In genomic region chr10:88853155-88853554, GRCh38 we compare ENCODE assay signal across 21 cellular contexts. TPM values are rescaled to one million over a fixed set of nuclear protein-coding genes. Genes with fewer than 3 reads are reported as not detected.
DNase-seq lines count a peak whose midpoint lies in the region; ATAC-seq, FAIRE-seq and TF ChIP-seq lines count a peak whose summit lies in the region.
"Had no signal": no experiment of that assay in that cellular context is flagged by ENCODE, and none has a peak within 500 bp of the region (broad histone marks: within the 10 kb centered on the region; RNA-seq: fewer than 3 reads in every experiment).

No MANE protein-coding gene starts in this region.

- no peak overlapping the region for H3K4me2 ChIP-seq in HepG2 (ENCODE audit: low read depth, low read length)

- no peak for ATAC-seq in HepG2
- ATAC-seq in lower lobe of right lung = peak; percentile 56 to 73
- ATAC-seq: Panc1 had no signal

- no peaks in the 10 kb centered on the region for H3K9me3 ChIP-seq in liver (ENCODE audit: control insufficient read depth in 4 of 4, low read length in 3 of 4)
- no peaks in the 10 kb centered on the region for H3K9me3 ChIP-seq in HepG2 (ENCODE audit: low read length)
- no peaks in the 10 kb centered on the region for H3K9me3 ChIP-seq in lower lobe of right lung
- H3K9me3 ChIP-seq: esophagus squamous epithelium had no signal

- TF ChIP-seq POLR2A in HepG2 (IDR thresholded peaks at IDR 0.05; ENCODE audit: insufficient read depth in 1 of 2, low read depth in 2 of 2, low read length in 2 of 2) = no peak

- no peak for DNase-seq in HepG2 (ENCODE audit: low spot score)
- DNase-seq in SKM-1 (lab: John Stamatoyannopoulos, UW; ENCODE audit: unreplicated experiment) = peak; percentile 98
- no peak for DNase-seq in lower lobe of right lung
- no peak for DNase-seq in HCEC 1CT
- DNase-seq in activated CD4-positive, CD25-positive, alpha-beta regulatory T cell (lab: John Stamatoyannopoulos, UW) = no peak
- DNase-seq in posterior vena cava (ENCODE audit: low spot score) = no peak
- no peak for DNase-seq in RPMI8226
- DNase-seq: ACHN, activated B cell treated with CpG ODN at 0.5 μM for 24 hours, EL, esophagus squamous epithelium, glutamatergic neuron, NCI-H187, retina had no signal

- in situ Hi-C loops in HepG2 (cut with HindIII; ENCODE audit: extremely low pct_ligation_motif_present, low pct_unique_long_range_greater_than_20kb) = no loop called here

- H3K9ac ChIP-seq in liver (ENCODE audit: low read depth in 1 of 2, low read length in 2 of 2) (no peak overlapping the region), HepG2 (ENCODE audit: insufficient read depth, low read depth, low read length) (no peak overlapping the region)

- TF ChIP-seq RAD21 in liver (IDR thresholded peaks at IDR 0.05) (no peak), HepG2 (CRISPR knock-in tag; IDR thresholded peaks at IDR 0.05) (no peak)

- POLR2A ChIA-PET in HepG2 (lab: Yijun Ruan, JAX) = no interaction called here

- no peak overlapping the region for H2AFZ ChIP-seq in HepG2 (ENCODE audit: low read length)

- H3K36me3 ChIP-seq in liver (ENCODE audit: control insufficient read depth in 4 of 4, insufficient read depth in 3 of 4, low read depth in 1 of 4, low read length in 3 of 4) (no peaks in the 10 kb centered on the region), HepG2 (replicated peaks in 1 of 2; ENCODE audit: control insufficient read depth in 1 of 2, insufficient read depth in 2 of 2, low read length in 2 of 2) (no peaks in the 10 kb centered on the region), lower lobe of right lung (no peaks in the 10 kb centered on the region)
- H3K36me3 ChIP-seq: esophagus squamous epithelium had no signal

- no peak overlapping the region for H3K4me3 ChIP-seq in liver (ENCODE audit: low read depth in 1 of 3, low read length in 3 of 3)
- H3K4me3 ChIP-seq in HepG2 (replicated peaks in 1 of 3; ENCODE audit: insufficient read depth in 1 of 3, low read depth in 2 of 3, low read length in 3 of 3) = no peak overlapping the region
- H3K4me3 ChIP-seq in lower lobe of right lung = no peak overlapping the region
- H3K4me3 ChIP-seq: esophagus squamous epithelium had no signal

- intact Hi-C loops in HepG2 (cut with micrococcal nuclease; ENCODE audit: unreplicated experiment) = no loop called here
- intact Hi-C loops in lower lobe of right lung (cut with DNase I) = no loop called here
- intact Hi-C loops in posterior vena cava (cut with DNase I) = no loop called here

- WGBS in liver = 70% methylated on average over 2 of the region's 2 CpGs
- 4% methylated on average over 2 of the region's 2 CpGs for WGBS in HepG2 (ENCODE audit: low lambda C conversion rate)

- no peak for TF ChIP-seq EP300 in HepG2 (IDR thresholded peaks at IDR 0.05; ENCODE audit: low read depth in 2 of 2, low read length in 2 of 2)
- no peak for TF ChIP-seq EP300 in HepG2 (CRISPR knock-in tag; IDR thresholded peaks at IDR 0.05; ENCODE audit: borderline replicate concordance)

- CTCF ChIA-PET in HepG2 (lab: Yijun Ruan, JAX; ENCODE audit: low intra/inter-chr PET ratio, low total read pairs) = no interaction called here

- H3K27me3 ChIP-seq in liver (ENCODE audit: control insufficient read depth in 4 of 4, insufficient read depth in 4 of 4, low read length in 3 of 4) (no peaks in the 10 kb centered on the region), HepG2 (ENCODE audit: control insufficient read depth in 1 of 2, insufficient read depth in 2 of 2, low read length in 2 of 2) (no peaks in the 10 kb centered on the region), lower lobe of right lung (ENCODE audit: low read depth) (no peaks in the 10 kb centered on the region)
- H3K27me3 ChIP-seq: esophagus squamous epithelium had no signal

- TF ChIP-seq CTCF in liver (IDR thresholded peaks at IDR 0.05; ENCODE audit: low read depth, low read length, missing input control) (no peak), HepG2 (CRISPR knock-in tag; IDR thresholded peaks at IDR 0.05) (no peak), lower lobe of right lung (IDR thresholded peaks at IDR 0.05) (no peak)

- H3K27ac ChIP-seq in liver (ENCODE audit: low read depth in 1 of 2, low read length in 2 of 2) (no peak overlapping the region), HepG2 (ENCODE audit: extremely low read length, insufficient read depth, low read length) (no peak overlapping the region), lower lobe of right lung (peak overlapping the region; percentile 37)

- no peaks in the 10 kb centered on the region for H4K20me1 ChIP-seq in HepG2 (ENCODE audit: insufficient read depth, low read length)

- peaks cover 5 to 27% (median 22%) of the 10 kb centered on the region in 4 donors for H3K4me1 ChIP-seq in liver (ENCODE audit: control insufficient read depth in 4 of 4, insufficient read depth in 4 of 4, low read length in 3 of 4)
- H3K4me1 ChIP-seq in HepG2 (ENCODE audit: insufficient read depth, low read length) = no peaks in the 10 kb centered on the region
- peaks cover 33% of the 10 kb centered on the region for H3K4me1 ChIP-seq in lower lobe of right lung

- BruUV-seq in HepG2 (replicated peaks; lab: Mats Ljungman, UMichigan) = no TSS peak

- no peaks in the 10 kb centered on the region for H3K79me2 ChIP-seq in HepG2 (ENCODE audit: insufficient read depth, low read length)

- no peak for FAIRE-seq in HepG2 (lab: Jason Lieb, UNC)
- FAIRE-seq: HTR-8/SVneo, urothelium cell line had no signal

RNA-seq across cellular contexts. Expression of gene ANKRD22, which starts 1.5 kb away (rescaled TPM):
- total RNA-seq in liver (1 to 10 TPM in 1 of 2 donors, under 1 TPM in 1; 0.42 to 1.0 TPM), HepG2 (2016; rRNA removed; fragmentation: Illumina TruSeq; extraction: Trizol) (not detected in 2 replicates), lower lobe of right lung (0.71 TPM), posterior vena cava (under 1 TPM; 0.28 to 0.33 TPM)
- polyA plus RNA-seq in liver (under 1 TPM; 0.38 to 0.43 TPM), HepG2 (2011; rRNA removed) (not detected in 2 replicates)
- total RNA-seq in HepG2 (2016; cell fraction: cytosol; rRNA removed; fragmentation: Illumina TruSeq; extraction: Trizol; ENCODE audit: low read depth) = not detected in 2 replicates
- not detected in 2 replicates for total RNA-seq in HepG2 (2016; cell fraction: insoluble cytoplasmic fraction; rRNA removed; fragmentation: Illumina TruSeq; extraction: Trizol)
- not detected in 2 replicates for total RNA-seq in HepG2 (2016; cell fraction: membrane; rRNA removed; fragmentation: Illumina TruSeq; extraction: Trizol)
- not detected in 2 replicates for total RNA-seq in HepG2 (2016; cell fraction: nucleus; rRNA removed; fragmentation: Illumina TruSeq; extraction: Trizol)
- not detected in 2 replicates for polyA plus RNA-seq in HepG2 (2011; cell fraction: cytosol; rRNA removed)
- not detected in 2 replicates for polyA plus RNA-seq in HepG2 (2011; cell fraction: nucleus; rRNA removed)
- not detected in 2 replicates for polyA plus RNA-seq in HepG2 (2012)
- polyA plus RNA-seq in HepG2 (2016; cell fraction: cytosol; fragmentation: Illumina TruSeq; extraction: Trizol; ENCODE audit: low read depth) = not detected in 2 replicates
- not detected in 2 replicates for polyA plus RNA-seq in HepG2 (2016; cell fraction: insoluble cytoplasmic fraction; fragmentation: Illumina TruSeq; extraction: Trizol; ENCODE audit: low read depth)
- not detected in 2 replicates for polyA plus RNA-seq in HepG2 (2016; cell fraction: membrane; fragmentation: Illumina TruSeq; extraction: Trizol; ENCODE audit: low read depth)
- polyA plus RNA-seq in HepG2 (2016; cell fraction: nucleus; fragmentation: Illumina TruSeq; extraction: Trizol; ENCODE audit: insufficient read depth, low read depth) = not detected in 2 replicates
- polyA minus RNA-seq in HepG2 (2011; rRNA and poly(A)+ RNA removed; ENCODE audit: low replicate concordance) = not detected in 2 replicates
- polyA minus RNA-seq in HepG2 (2011; cell fraction: cytosol; rRNA and poly(A)+ RNA removed) = not detected in 2 replicates
- polyA minus RNA-seq in HepG2 (2011; cell fraction: nucleus; rRNA and poly(A)+ RNA removed) = not detected in 2 replicates
- total RNA-seq: activated B cell treated with CpG ODN at 0.5 μM for 24 hours had no signal

RNA-seq across cellular contexts. Expression of gene STAMBPL1, which starts 26.9 kb away (rescaled TPM):
- total RNA-seq in liver (1 to 10 TPM; 5.5 to 8.0 TPM), HepG2 (2016; rRNA removed; fragmentation: Illumina TruSeq; extraction: Trizol) (1.5 and 1.6 TPM in 2 replicates), lower lobe of right lung (7.1 TPM), posterior vena cava (1 to 10 TPM; 4.4 to 6.0 TPM)
- polyA plus RNA-seq in liver (1 to 10 TPM; 1.3 to 1.9 TPM), HepG2 (2011; rRNA removed) (1.0 and 1.4 TPM in 2 replicates)
- 0.79 and 1.1 TPM in 2 replicates for total RNA-seq in HepG2 (2016; cell fraction: cytosol; rRNA removed; fragmentation: Illumina TruSeq; extraction: Trizol; ENCODE audit: low read depth)
- 1.7 TPM in 2 replicates for total RNA-seq in HepG2 (2016; cell fraction: insoluble cytoplasmic fraction; rRNA removed; fragmentation: Illumina TruSeq; extraction: Trizol)
- 1.5 and 1.6 TPM in 2 replicates for total RNA-seq in HepG2 (2016; cell fraction: membrane; rRNA removed; fragmentation: Illumina TruSeq; extraction: Trizol)
- 3.3 and 3.9 TPM in 2 replicates for total RNA-seq in HepG2 (2016; cell fraction: nucleus; rRNA removed; fragmentation: Illumina TruSeq; extraction: Trizol)
- 0.82 and 0.91 TPM in 2 replicates for polyA plus RNA-seq in HepG2 (2011; cell fraction: cytosol; rRNA removed)
- polyA plus RNA-seq in HepG2 (2011; cell fraction: nucleus; rRNA removed) = 1.6 and 2.4 TPM in 2 replicates
- polyA plus RNA-seq in HepG2 (2012) = 0.62 and 0.73 TPM in 2 replicates
- polyA plus RNA-seq in HepG2 (2016; cell fraction: cytosol; fragmentation: Illumina TruSeq; extraction: Trizol; ENCODE audit: low read depth) = 0.42 and 0.52 TPM in 2 replicates
- 1.2 and 1.9 TPM in 2 replicates for polyA plus RNA-seq in HepG2 (2016; cell fraction: insoluble cytoplasmic fraction; fragmentation: Illumina TruSeq; extraction: Trizol; ENCODE audit: low read depth)
- polyA plus RNA-seq in HepG2 (2016; cell fraction: membrane; fragmentation: Illumina TruSeq; extraction: Trizol; ENCODE audit: low read depth) = 0.41 and 0.76 TPM in 2 replicates
- polyA plus RNA-seq in HepG2 (2016; cell fraction: nucleus; fragmentation: Illumina TruSeq; extraction: Trizol; ENCODE audit: insufficient read depth, low read depth) = 0.38 and 1.6 TPM in 2 replicates
- 1.6 and 17.0 TPM in 2 replicates for polyA minus RNA-seq in HepG2 (2011; rRNA and poly(A)+ RNA removed; ENCODE audit: low replicate concordance)
- 0.49 and 0.62 TPM in 2 replicates for polyA minus RNA-seq in HepG2 (2011; cell fraction: cytosol; rRNA and poly(A)+ RNA removed)
- polyA minus RNA-seq in HepG2 (2011; cell fraction: nucleus; rRNA and poly(A)+ RNA removed) = 5.2 and 5.8 TPM in 2 replicates

RNA-seq across cellular contexts. Expression of gene LIPM, which starts 50.6 kb away (rescaled TPM):
- not detected for total RNA-seq in liver
- not detected for polyA plus RNA-seq in liver
- total RNA-seq in HepG2 (2016; rRNA removed; fragmentation: Illumina TruSeq; extraction: Trizol) = not detected in 2 replicates
- not detected in 2 replicates for total RNA-seq in HepG2 (2016; cell fraction: cytosol; rRNA removed; fragmentation: Illumina TruSeq; extraction: Trizol; ENCODE audit: low read depth)
- not detected in 2 replicates for total RNA-seq in HepG2 (2016; cell fraction: insoluble cytoplasmic fraction; rRNA removed; fragmentation: Illumina TruSeq; extraction: Trizol)
- not detected in 2 replicates for total RNA-seq in HepG2 (2016; cell fraction: membrane; rRNA removed; fragmentation: Illumina TruSeq; extraction: Trizol)
- total RNA-seq in HepG2 (2016; cell fraction: nucleus; rRNA removed; fragmentation: Illumina TruSeq; extraction: Trizol) = not detected in 2 replicates
- not detected in 2 replicates for polyA plus RNA-seq in HepG2 (2011; rRNA removed)
- not detected in 2 replicates for polyA plus RNA-seq in HepG2 (2011; cell fraction: cytosol; rRNA removed)
- not detected in 2 replicates for polyA plus RNA-seq in HepG2 (2011; cell fraction: nucleus; rRNA removed)
- polyA plus RNA-seq in HepG2 (2012) = not detected in 2 replicates
- not detected in 2 replicates for polyA plus RNA-seq in HepG2 (2016; cell fraction: cytosol; fragmentation: Illumina TruSeq; extraction: Trizol; ENCODE audit: low read depth)
- not detected in 2 replicates for polyA plus RNA-seq in HepG2 (2016; cell fraction: insoluble cytoplasmic fraction; fragmentation: Illumina TruSeq; extraction: Trizol; ENCODE audit: low read depth)
- not detected in 2 replicates for polyA plus RNA-seq in HepG2 (2016; cell fraction: membrane; fragmentation: Illumina TruSeq; extraction: Trizol; ENCODE audit: low read depth)
- polyA plus RNA-seq in HepG2 (2016; cell fraction: nucleus; fragmentation: Illumina TruSeq; extraction: Trizol; ENCODE audit: insufficient read depth, low read depth) = not detected in 2 replicates
- polyA minus RNA-seq in HepG2 (2011; rRNA and poly(A)+ RNA removed; ENCODE audit: low replicate concordance) = 0.26 TPM in 1 of 2 replicates, not detected in the other
- polyA minus RNA-seq in HepG2 (2011; cell fraction: cytosol; rRNA and poly(A)+ RNA removed) = not detected in 2 replicates
- not detected in 2 replicates for polyA minus RNA-seq in HepG2 (2011; cell fraction: nucleus; rRNA and poly(A)+ RNA removed)
- total RNA-seq in lower lobe of right lung = not detected
- total RNA-seq in posterior vena cava = not detected
- total RNA-seq: activated B cell treated with CpG ODN at 0.5 μM for 24 hours; activated CD8-positive, alpha-beta memory T cell treated with anti-CD3 and anti-CD28 coated beads for 36 hours; esophagus squamous epithelium; mononuclear cell; NCI-H460 had no signal
